Comparison of ENCODE assay signal across 24 cellular contexts in genomic region chr2:218721488-218721887, GRCh38.
"Had no signal": no experiment of that assay in that cellular context is flagged by ENCODE, and none has a peak within 500 bp of the region (broad histone marks: within the 10 kb centered on the region; RNA-seq: fewer than 3 reads in every experiment).

No MANE protein-coding gene starts in this region.

- H3K4me1 ChIP-seq: ascending aorta had no signal

- H3K9me3 Mint-ChIP-seq: activated CD4-positive, alpha-beta T cell treated with anti-CD3 and anti-CD28 coated beads, Interleukin-2, amount 10 ng/mL, durations not matched to agents 24 days and 14 days had no signal

- ATAC-seq: activated CD8-positive, alpha-beta memory T cell treated with anti-CD3 and anti-CD28 coated beads, Interleukin-2, amount 10 ng/mL, durations not matched to agents 7 days and 5 days; activated naive CD4-positive, alpha-beta T cell treated with anti-CD3 and anti-CD28 coated beads, Interleukin-2, amount 50 U/mL, for 72 hours; activated naive CD8-positive, alpha-beta T cell treated with anti-CD3 and anti-CD28 coated beads, Interleukin-2, amount 50 U/mL, for 24 hours; body of pancreas; Panc1; Right ventricle myocardium inferior had no signal

- H3K4me3 Mint-ChIP-seq: activated B cell treated with CpG ODN at 0.5 μM for 24 hours; activated CD4-positive, alpha-beta T cell treated with anti-CD3 and anti-CD28 coated beads, Interleukin-2, amount 10 ng/mL, durations not matched to agents 24 days and 14 days; activated CD8-positive, alpha-beta memory T cell treated with anti-CD3 and anti-CD28 coated beads, Interleukin-2, amount 10 ng/mL, durations not matched to agents 7 days and 5 days; activated naive CD8-positive, alpha-beta T cell treated with anti-CD3 and anti-CD28 coated beads, Interleukin-2, amount 50 U/mL, for 24 hours; activated T-cell treated with anti-CD3 and anti-CD28 coated beads, Interleukin-2, amount 50 U/mL, for 24 hours had no signal

- H3K4me3 ChIP-seq: ascending aorta, body of pancreas had no signal

- H3K4me2 ChIP-seq: SK-N-SH had no signal

- H3K9me3 ChIP-seq: body of pancreas had no signal

- H3K27ac ChIP-seq: ascending aorta, body of pancreas had no signal

- H3K27me3 Mint-ChIP-seq: activated B cell treated with CpG ODN at 0.5 μM for 24 hours; activated CD4-positive, alpha-beta T cell treated with anti-CD3 and anti-CD28 coated beads, Interleukin-2, amount 10 ng/mL, durations not matched to agents 24 days and 14 days; activated CD8-positive, alpha-beta memory T cell treated with anti-CD3 and anti-CD28 coated beads, Interleukin-2, amount 10 ng/mL, durations not matched to agents 7 days and 5 days; activated naive CD8-positive, alpha-beta T cell treated with anti-CD3 and anti-CD28 coated beads, Interleukin-2, amount 50 U/mL, for 24 hours; activated T-cell treated with anti-CD3 and anti-CD28 coated beads, Interleukin-2, amount 50 U/mL, for 24 hours had no signal

- DNase-seq: activated B cell treated with CpG ODN at 0.5 μM for 24 hours; activated CD4-positive, alpha-beta T cell treated with anti-CD3 and anti-CD28 coated beads for 1 hour; activated CD4-positive, alpha-beta T cell treated with anti-CD3 and anti-CD28 coated beads, Interleukin-2, amount 10 ng/mL, durations not matched to agents 24 days and 14 days; activated CD4-positive, alpha-beta T cell treated with anti-CD3 and anti-CD28 coated beads, Interleukin-2, amount 50 U/mL, for 48 hours; activated CD8-positive, alpha-beta memory T cell treated with anti-CD3 and anti-CD28 coated beads, Interleukin-2, amount 10 ng/mL, durations not matched to agents 7 days and 5 days; activated effector memory CD4-positive, alpha-beta T cell treated with anti-CD3 and anti-CD28 coated beads, Interleukin-2, amount 50 U/mL, for 16 hours; activated naive CD4-positive, alpha-beta T cell treated with Interleukin-2 at 50 U/mL for 16 hours; activated naive CD8-positive, alpha-beta T cell treated with anti-CD3 and anti-CD28 coated beads, Interleukin-2, amount 50 U/mL, for 24 hours; activated T-cell treated with anti-CD3 and anti-CD28 coated beads, Interleukin-2, amount 50 U/mL, for 24 hours; amniotic stem cell; body of pancreas; NCI-H1092; NCI-H1930; NCI-H2171; NCI-H2227 treated with DMSO at 0.1 percent for 48 hours; NCI-H69; NK-92 treated with Interleukin-12 subunit alpha and Interleukin-12 subunit beta, amount 100 ng/mL, for 24 hours; RPMI8226; SK-N-SH; T-helper 1 cell had no signal

- H3K27ac Mint-ChIP-seq: activated B cell treated with CpG ODN at 0.5 μM for 24 hours; activated CD4-positive, alpha-beta T cell treated with anti-CD3 and anti-CD28 coated beads, Interleukin-2, amount 10 ng/mL, durations not matched to agents 24 days and 14 days; activated CD8-positive, alpha-beta memory T cell treated with anti-CD3 and anti-CD28 coated beads, Interleukin-2, amount 10 ng/mL, durations not matched to agents 7 days and 5 days; activated naive CD8-positive, alpha-beta T cell treated with anti-CD3 and anti-CD28 coated beads, Interleukin-2, amount 50 U/mL, for 24 hours; activated T-cell treated with anti-CD3 and anti-CD28 coated beads, Interleukin-2, amount 50 U/mL, for 24 hours had no signal
